Comparison of ENCODE assay signal across 22 cellular contexts in genomic region chr9:120353501-120353900, GRCh38.
DNase-seq lines count a peak whose midpoint lies in the region; ATAC-seq and TF ChIP-seq lines count a peak whose summit lies in the region.
"Had no signal": no experiment of that assay in that cellular context is flagged by ENCODE, and none has a peak within 500 bp of the region (broad histone marks: within the 10 kb centered on the region; RNA-seq: fewer than 3 reads in every experiment).

No MANE protein-coding gene starts in this region.

- TF ChIP-seq CTCF in foreskin fibroblast (IDR thresholded peaks at IDR 0.05; ENCODE audit: low read depth, low read length) (no peak), foreskin keratinocyte (conservative IDR thresholded peaks at IDR 0.05) (no peak)

- no peaks in the 10 kb centered on the region for H3K27me3 ChIP-seq in foreskin keratinocyte
- H3K27me3 ChIP-seq: dorsolateral prefrontal cortex, vagina had no signal

- in situ Hi-C loops in SK-MEL-5 (cut with HindIII; ENCODE audit: low pct_unique_long_range_greater_than_20kb, low sequenced_read_pairs), result no loop called here

- H3K27ac ChIP-seq in foreskin keratinocyte, result no peak overlapping the region
- H3K27ac ChIP-seq: dorsolateral prefrontal cortex, vagina, VCaP had no signal

- no peaks in the 10 kb centered on the region for H3K4me1 ChIP-seq in foreskin keratinocyte
- H3K4me1 ChIP-seq: vagina had no signal

- ATAC-seq in HG03039 (IDR thresholded peaks at IDR 0.05; ENCODE audit: unreplicated experiment) (no peak), foreskin keratinocyte (no peak), HG02938 (IDR thresholded peaks at IDR 0.05; ENCODE audit: unreplicated experiment) (no peak)
- ATAC-seq: T-cell had no signal

- DNase-seq in AG08396 (ENCODE audit: low spot score) (peak; percentile 25), Daoy (ENCODE audit: low read depth) (peak; percentile 67), SK-MEL-5 (ENCODE audit: low read depth, low spot score) (peak; percentile 9), foreskin fibroblast (peak; percentile 79 to 89), foreskin keratinocyte (no peak), globus pallidus (ENCODE audit: low spot score) (no peak)
- DNase-seq: activated CD4-positive, alpha-beta T cell treated with anti-CD3 and anti-CD28 coated beads, Interleukin-2, amount 50 U/mL, for 4 hours; activated T-cell treated with anti-CD3 and anti-CD28 coated beads, Interleukin-2, amount 50 U/mL, for 24 hours; dorsolateral prefrontal cortex; islet precursor cell; naive B cell; NCI-H146; NCI-H446; posterior cingulate gyrus; small intestine; stimulated activated CD4-positive, alpha-beta T cell treated with anti-CD3 and anti-CD28 coated beads, Interleukin-4, amount 100 ng/mL, for 4 hours; substantia nigra; T-cell had no signal

- H3K4me3 ChIP-seq in foreskin fibroblast (ENCODE audit: low read depth in 1 of 2, low read length in 2 of 2), result no peak overlapping the region
- H3K4me3 ChIP-seq: dorsolateral prefrontal cortex, vagina had no signal

Comparison
In these comparisons a context has a peak if more than half of its experiments do, and no peak if none do; other contexts are left out.
1. DNase-seq: peak in AG08396 (single experiment), Daoy (single experiment), SK-MEL-5 (single experiment) and foreskin fibroblast (2 of 2); none in foreskin keratinocyte (0 of 2) and globus pallidus (single experiment).